ENCODE assay signal across 15 cellular contexts in the genomic region with DNA sequence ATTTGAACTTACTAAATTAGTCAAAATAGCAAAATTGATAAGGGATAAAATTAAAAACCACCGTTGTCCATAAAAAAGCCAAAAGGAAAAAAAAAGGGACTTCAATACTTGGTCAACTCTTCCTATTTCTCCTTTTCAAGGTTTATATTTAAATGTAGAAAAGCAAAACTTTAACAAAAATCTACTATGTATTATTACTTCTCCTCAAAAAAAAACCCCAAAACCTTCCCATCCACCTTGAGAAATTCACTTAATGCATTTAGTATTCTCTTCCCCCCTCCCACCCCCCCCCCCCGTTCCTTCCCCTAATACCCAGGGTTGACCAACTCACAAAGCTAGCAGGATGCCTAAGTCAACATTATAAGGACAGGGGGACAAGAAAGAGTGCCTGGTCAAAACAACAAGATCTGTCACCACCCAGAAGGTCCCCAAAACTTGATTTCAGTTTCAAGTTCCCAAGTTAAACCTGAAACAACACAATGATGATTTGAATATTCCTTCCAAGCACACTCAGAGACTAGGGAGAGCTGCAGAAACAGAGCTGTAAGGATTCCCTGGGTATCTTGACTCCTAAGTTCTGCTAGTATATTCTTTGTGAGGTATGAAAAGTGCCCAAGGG. TPM values are rescaled to one million over a fixed set of nuclear protein-coding genes. Genes with fewer than 3 reads are reported as not detected.
DNase-seq lines count a peak whose midpoint lies in the region; ATAC-seq, FAIRE-seq and TF ChIP-seq lines count a peak whose summit lies in the region.
"Had no signal": no experiment of that assay in that cellular context is flagged by ENCODE, and none has a peak within 500 bp of the region (broad histone marks: within the 10 kb centered on the region; RNA-seq: fewer than 3 reads in every experiment).

No MANE protein-coding gene starts in this region.

- ATAC-seq in GM18868 (IDR thresholded peaks at IDR 0.05; ENCODE audit: unreplicated experiment) = peak; percentile 47
- ATAC-seq in GM21529 (IDR thresholded peaks at IDR 0.05; ENCODE audit: unreplicated experiment) = peak; percentile 82
- ATAC-seq in HG03354 (IDR thresholded peaks at IDR 0.05; ENCODE audit: poor library complexity, severe bottlenecking, unreplicated experiment) = peak; percentile 64
- ATAC-seq in pancreas = no peak
- ATAC-seq: effector memory CD8-positive, alpha-beta T cell had no signal

- H3K4me2 ChIP-seq in mesenchymal stem cell (ENCODE audit: low read length, poor library complexity, severe bottlenecking) (no peak overlapping the region), mesendoderm (ENCODE audit: low read length) (no peak overlapping the region)
- H3K4me2 ChIP-seq: SK-N-SH had no signal

- H4K5ac ChIP-seq in mesendoderm (ENCODE audit: low read length) = no peak overlapping the region

- no peak for FAIRE-seq in pancreas (lab: Jason Lieb, UNC)

- intact Hi-C loops in pancreas (cut with DNase I) = no loop called here

- no peak overlapping the region for H3K14ac ChIP-seq in mesenchymal stem cell (ENCODE audit: low read length in 2 of 2)

- H2BK120ac ChIP-seq in mesenchymal stem cell (ENCODE audit: low read depth, low read length) = no peak overlapping the region
- H2BK120ac ChIP-seq in mesendoderm (ENCODE audit: low read depth, low read length) = no peak overlapping the region

- H3K27me3 ChIP-seq in mesenchymal stem cell (ENCODE audit: control insufficient read depth in 1 of 2, insufficient read depth in 1 of 2, low read length in 2 of 2) = no peaks in the 10 kb centered on the region
- H3K27me3 ChIP-seq in mesendoderm (ENCODE audit: insufficient read depth, low read length, poor library complexity) = no peaks in the 10 kb centered on the region
- H3K27me3 ChIP-seq in pancreas = no peaks in the 10 kb centered on the region
- H3K27me3 ChIP-seq: sigmoid colon had no signal

- WGBS in mesenchymal stem cell = no CpG with 5 or more reads among the region's 2 CpGs
- no CpG with 5 or more reads among the region's 2 CpGs for WGBS in mesendoderm (ENCODE audit: extremely low coverage, insufficient coverage, low lambda C conversion rate)
- 69 to 71% methylated on average over 2 of the region's 2 CpGs for WGBS in pancreas, 2 donors

- no peak overlapping the region for H2BK15ac ChIP-seq in mesenchymal stem cell (ENCODE audit: low read depth, poor library complexity, severe bottlenecking)
- no peak overlapping the region for H2BK15ac ChIP-seq in mesendoderm (replicated peaks; ENCODE audit: low read depth)

- no peak overlapping the region for H4K91ac ChIP-seq in mesenchymal stem cell (ENCODE audit: low read length)

- no peak overlapping the region for H2AFZ ChIP-seq in mesenchymal stem cell (ENCODE audit: low read depth, low read length)

- H3K4me3 ChIP-seq in mesenchymal stem cell (ENCODE audit: insufficient read depth in 1 of 2, low read depth in 1 of 2, low read length in 2 of 2) (no peak overlapping the region), mesendoderm (ENCODE audit: low read length) (no peak overlapping the region), pancreas (no peak overlapping the region)
- H3K4me3 ChIP-seq: sigmoid colon had no signal

- H3K9ac ChIP-seq in mesenchymal stem cell (ENCODE audit: low read length) (no peak overlapping the region), mesendoderm (ENCODE audit: low read length) (no peak overlapping the region)
- H3K9ac ChIP-seq: SK-N-SH had no signal

- H4K8ac ChIP-seq in mesenchymal stem cell (ENCODE audit: low read length) = no peak overlapping the region
- no peak overlapping the region for H4K8ac ChIP-seq in mesendoderm (ENCODE audit: low read depth, low read length)

- H3K4me1 ChIP-seq in mesenchymal stem cell (ENCODE audit: control insufficient read depth, insufficient read depth, low read depth, low read length) = peaks cover 6% of the 10 kb centered on the region
- no peaks in the 10 kb centered on the region for H3K4me1 ChIP-seq in mesendoderm (ENCODE audit: control insufficient read depth, low read depth, low read length)
- peaks cover 16 to 28% (median 17%) of the 10 kb centered on the region in 3 donors for H3K4me1 ChIP-seq in pancreas
- H3K4me1 ChIP-seq: sigmoid colon had no signal

- no peak overlapping the region for H2BK12ac ChIP-seq in mesenchymal stem cell (ENCODE audit: low read length in 2 of 2)

- H3K27ac ChIP-seq in mesenchymal stem cell (ENCODE audit: low read length, poor library complexity, severe bottlenecking) (peak overlapping the region; percentile 1), mesendoderm (ENCODE audit: low read depth, low read length) (no peak overlapping the region), pancreas (no peak overlapping the region)
- H3K27ac ChIP-seq: sigmoid colon had no signal

- no peaks in the 10 kb centered on the region for H3K36me3 ChIP-seq in mesenchymal stem cell (ENCODE audit: control insufficient read depth in 1 of 2, insufficient read depth in 2 of 2, low read depth in 1 of 2, low read length in 2 of 2)
- H3K36me3 ChIP-seq in mesendoderm (ENCODE audit: control insufficient read depth, insufficient read depth, low read length) = no peaks in the 10 kb centered on the region
- H3K36me3 ChIP-seq in pancreas = no peaks in the 10 kb centered on the region
- H3K36me3 ChIP-seq: sigmoid colon had no signal

- no peaks in the 10 kb centered on the region for H3K79me2 ChIP-seq in mesendoderm (ENCODE audit: control insufficient read depth, insufficient read depth, low read length)

- H3K56ac ChIP-seq in mesendoderm (ENCODE audit: low read length) = no peak overlapping the region

- no peak overlapping the region for H3K23ac ChIP-seq in mesenchymal stem cell (ENCODE audit: low read length in 2 of 2)
- no peak overlapping the region for H3K23ac ChIP-seq in mesendoderm (ENCODE audit: low read length)

- no peak overlapping the region for H3K18ac ChIP-seq in mesenchymal stem cell (ENCODE audit: low read depth in 1 of 2, low read length in 2 of 2)
- H3K18ac ChIP-seq in mesendoderm (ENCODE audit: low read length) = no peak overlapping the region

- no peak overlapping the region for H2BK5ac ChIP-seq in mesenchymal stem cell (ENCODE audit: low read depth, low read length, poor library complexity, severe bottlenecking)
- H2BK5ac ChIP-seq in mesendoderm (ENCODE audit: low read length) = no peak overlapping the region

- DNase-seq in mesenchymal stem cell (no peak), MV-4-11 (lab: John Stamatoyannopoulos, UW) (no peak), mesendoderm (no peak), pancreas (no peak), COLO829 (ENCODE audit: low spot score) (no peak)
- DNase-seq: activated CD4-positive, CD25-positive, alpha-beta regulatory T cell; activated T-cell treated with anti-CD3 and anti-CD28 coated beads, Interleukin-2, amount 50 U/mL, for 24 hours; C1 segment of cervical spinal cord; effector memory CD8-positive, alpha-beta T cell; left colon; sigmoid colon; SK-N-SH had no signal

- H3K9me3 ChIP-seq in mesenchymal stem cell (ENCODE audit: control insufficient read depth, low read length) (no peaks in the 10 kb centered on the region), pancreas (no peaks in the 10 kb centered on the region)
- H3K9me3 ChIP-seq: sigmoid colon, SK-N-SH had no signal

- H3K79me1 ChIP-seq in mesenchymal stem cell (replicated peaks; ENCODE audit: low read length, poor library complexity, severe bottlenecking) = peaks cover 31% of the 10 kb centered on the region
- H3K79me1 ChIP-seq in mesendoderm (ENCODE audit: low read length) = no peaks in the 10 kb centered on the region

- TF ChIP-seq CTCF in pancreas (IDR thresholded peaks at IDR 0.05) = no peak

- H3K4ac ChIP-seq in mesenchymal stem cell (ENCODE audit: low read depth in 1 of 2, low read length in 2 of 2) = no peak overlapping the region
- H3K4ac ChIP-seq in mesendoderm (ENCODE audit: low read depth, low read length) = no peak overlapping the region

- H2AK5ac ChIP-seq in mesenchymal stem cell (ENCODE audit: low read length, severe bottlenecking) = peak overlapping the region; percentile 57
- no peak overlapping the region for H2AK5ac ChIP-seq in mesendoderm (ENCODE audit: low read length)

RNA-seq across cellular contexts. Expression of gene GMDS, which starts 14.6 kb away (rescaled TPM):
- polyA plus RNA-seq in mesenchymal stem cell (2013, experiment 1 of 2) = 6.9 TPM
- 7.6 TPM for polyA plus RNA-seq in mesenchymal stem cell (2013, experiment 2 of 2)
- 33.6 TPM for polyA plus RNA-seq in mesendoderm (2013, experiment 1 of 2)
- 34.9 TPM for polyA plus RNA-seq in mesendoderm (2013, experiment 2 of 2)
- 10 to 100 TPM; 21.1 to 40.8 (median 28.3) TPM for total RNA-seq in pancreas
- 10 to 100 TPM in 1 of 2 donors, 1 to 10 TPM in 1; 7.6 to 22.1 TPM for polyA plus RNA-seq in pancreas

Comparison
In these comparisons a context has a peak if more than half of its experiments do, and no peak if none do; other contexts are left out.
1. ATAC-seq: peak in GM18868 (single experiment), GM21529 (single experiment) and HG03354 (single experiment); none in pancreas (0 of 4).